In genomic region chr9:113711251-113711650, GRCh38 we compare ENCODE assay signal across 19 cellular contexts.
"Had no signal": no experiment of that assay in that cellular context is flagged by ENCODE, and none has a peak within 500 bp of the region (broad histone marks: within the 10 kb centered on the region; RNA-seq: fewer than 3 reads in every experiment).

No MANE protein-coding gene starts in this region.

- H3K27me3 ChIP-seq: breast epithelium, gastroesophageal sphincter, hepatocyte, tibial nerve had no signal

- H3K4me3 ChIP-seq: breast epithelium, gastroesophageal sphincter, hepatocyte, left ventricle myocardium inferior, lung, psoas muscle, spleen, tibial nerve had no signal

- H3K36me3 ChIP-seq: breast epithelium, gastroesophageal sphincter, left ventricle myocardium inferior, spleen, tibial nerve, WERI-Rb-1 had no signal

- H3K4me2 ChIP-seq: hepatocyte had no signal

- H3K4me1 ChIP-seq: breast epithelium, gastroesophageal sphincter, parathyroid adenoma, psoas muscle, tibial nerve had no signal

- H3K79me2 ChIP-seq: hepatocyte, parathyroid adenoma had no signal

- H2AFZ ChIP-seq: hepatocyte, parathyroid adenoma had no signal

- H3K27ac ChIP-seq: breast epithelium, gastroesophageal sphincter, hepatocyte, left ventricle myocardium inferior, parathyroid adenoma, psoas muscle, spleen, tibial nerve, WERI-Rb-1 had no signal

- H3K9ac ChIP-seq: parathyroid adenoma had no signal

- DNase-seq: activated CD4-positive, alpha-beta T cell treated with anti-CD3 and anti-CD28 coated beads for 48 hours; activated CD4-positive, alpha-beta T cell treated with anti-CD3 and anti-CD28 coated beads, Interleukin-2, amount 50 U/mL, for 48 hours; activated naive CD4-positive, alpha-beta T cell; activated T-cell treated with anti-CD3 and anti-CD28 coated beads, Interleukin-2, amount 50 U/mL, for 72 hours; central memory CD4-positive, alpha-beta T cell; effector CD8-positive, alpha-beta T cell; islet precursor cell; left ventricle myocardium inferior; naive thymus-derived CD4-positive, alpha-beta T cell; psoas muscle; spleen; stimulated activated naive CD4-positive, alpha-beta T cell; WERI-Rb-1 had no signal
